ENCODE assay signal across 1 cellular context in the genomic region with DNA sequence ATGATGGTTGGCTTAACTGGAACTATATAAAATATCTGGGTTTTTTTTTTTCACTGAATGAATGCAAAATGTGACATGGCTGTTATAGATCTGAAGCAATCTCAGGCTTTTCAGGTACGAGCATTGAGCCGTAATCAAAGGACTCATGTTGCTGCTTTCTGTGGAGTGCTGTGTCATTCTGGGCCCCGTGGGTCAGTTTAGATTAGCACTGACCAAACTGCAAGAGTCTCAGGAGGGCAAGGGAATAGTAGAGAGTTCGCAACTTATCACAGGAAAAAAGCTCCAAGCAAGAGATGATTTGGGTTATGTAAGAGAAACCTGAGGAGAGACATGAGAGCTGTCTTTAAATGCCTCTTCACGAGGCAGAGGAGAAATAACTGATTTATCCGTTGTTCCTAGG.
TF ChIP-seq lines count a peak whose summit lies in the region.

No MANE protein-coding gene starts in this region.

TF ChIP-seq in K562, 482 proteins besides CTCF, POLR2A, EP300 and RAD21 (continued from another document):
- TF ChIP-seq ZBTB17 (CRISPR knock-in tag; IDR thresholded peaks at IDR 0.05), result no peak
- TF ChIP-seq YBX1 (IDR thresholded peaks at IDR 0.05), result no peak
- TF ChIP-seq KLF6 (CRISPR knock-in tag; IDR thresholded peaks at IDR 0.05; ENCODE audit: borderline replicate concordance), result no peak
- no peak for TF ChIP-seq RBM17 (IDR thresholded peaks at IDR 0.05; ENCODE audit: borderline replicate concordance, low read depth, low read length)
- no peak for TF ChIP-seq NRF1 (conservative IDR thresholded peaks at IDR 0.05 in 1 of 2, IDR thresholded peaks at IDR 0.05 in 1 of 2)
- TF ChIP-seq KDM1A (IDR thresholded peaks at IDR 0.05), result peak; percentile 76 to 87
